1 cellular context compared by ENCODE assay signal in the genomic region with DNA sequence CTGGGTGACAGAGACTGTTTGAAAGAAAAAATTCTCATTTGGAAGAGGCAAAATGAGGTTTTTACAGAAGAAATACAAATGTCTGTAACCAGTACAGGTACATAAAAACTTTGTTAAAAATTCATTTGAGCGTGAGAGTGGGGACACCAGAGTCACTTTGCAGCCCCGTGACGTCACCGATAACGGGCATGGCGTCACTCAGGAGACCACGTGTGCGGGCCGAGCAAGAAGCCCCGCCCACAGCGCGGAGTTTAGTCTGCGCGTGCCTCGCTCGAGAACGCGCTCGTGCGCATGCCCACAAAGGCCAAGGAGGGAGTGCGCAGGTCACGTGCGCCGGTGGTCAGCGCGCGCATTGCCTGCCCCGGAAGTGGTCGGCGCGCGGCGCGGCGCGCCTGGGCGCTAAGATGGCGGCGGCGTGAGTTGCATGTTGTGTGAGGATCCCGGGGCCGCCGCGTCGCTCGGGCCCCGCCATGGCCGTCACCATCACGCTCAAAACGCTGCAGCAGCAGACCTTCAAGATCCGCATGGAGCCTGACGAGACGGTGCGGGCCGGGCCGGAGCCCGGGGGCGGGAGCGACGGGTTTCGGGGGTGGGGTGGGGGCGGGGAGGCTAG.
TF ChIP-seq lines count a peak whose summit lies in the region.

A gene (plus strand): TSS at position 384 of the 613 bp plus-strand sequence. CDS start 87 bp downstream, at position 471.

TF ChIP-seq in HepG2, 621 proteins besides CTCF, POLR2A, EP300 and RAD21 (continued from another document and continues in another):
- TF ChIP-seq GZF1 (CRISPR knock-in tag; IDR thresholded peaks at IDR 0.05) (0 out of 2 replicates have a peak, but pooled peaks have one; percentile 62), ZNF749 (CRISPR knock-in tag; IDR thresholded peaks at IDR 0.05; ENCODE audit: borderline replicate concordance) (no peak), CBX1 (IDR thresholded peaks at IDR 0.05; ENCODE audit: low read depth) (peak; percentile 82), FOXA1 (IDR thresholded peaks at IDR 0.05) (no peak), FOXA1 (CRISPR knock-in tag; IDR thresholded peaks at IDR 0.05) (peak; percentile 36; the same call in 1 of the 2 replicates), ZFP90 (CRISPR knock-in tag; IDR thresholded peaks at IDR 0.05; ENCODE audit: borderline replicate concordance) (peak; percentile 55; the same call in 1 of the 2 replicates), SOX6 (IDR thresholded peaks at IDR 0.05) (no peak), SOX6 (CRISPR knock-in tag; IDR thresholded peaks at IDR 0.05) (peak; percentile 44; the same call in 1 of the 2 replicates), ZNF331 (CRISPR knock-in tag; IDR thresholded peaks at IDR 0.05) (peak; percentile 71; the same call in 1 of the 2 replicates), ASH2L (IDR thresholded peaks at IDR 0.05; ENCODE audit: insufficient read length, low read depth, low read length) (peak; percentile 69), ZNF670 (CRISPR knock-in tag; IDR thresholded peaks at IDR 0.05; ENCODE audit: borderline replicate concordance) (peak; percentile 97), ATF1 (CRISPR knock-in tag; IDR thresholded peaks at IDR 0.05) (peak; percentile 95), ZNF382 (CRISPR knock-in tag; IDR thresholded peaks at IDR 0.05; ENCODE audit: borderline replicate concordance) (no peak), MIER2 (CRISPR knock-in tag; IDR thresholded peaks at IDR 0.05) (0 out of 2 replicates have a peak, but pooled peaks have one; percentile 37), ZZZ3 (CRISPR knock-in tag; IDR thresholded peaks at IDR 0.05; ENCODE audit: borderline replicate concordance) (0 out of 2 replicates have a peak, but pooled peaks have one; percentile 48), SP5 (CRISPR knock-in tag; IDR thresholded peaks at IDR 0.05; ENCODE audit: borderline replicate concordance, low read depth) (peak; percentile 72), NCOA1 (CRISPR knock-in tag; IDR thresholded peaks at IDR 0.05) (0 out of 2 replicates have a peak, but pooled peaks have one; percentile 29), SIN3A (IDR thresholded peaks at IDR 0.05; ENCODE audit: borderline replicate concordance, low read depth, low read length) (peak; percentile 65; the same call in 1 of the 2 replicates), SAP130 (CRISPR knock-in tag; IDR thresholded peaks at IDR 0.05; ENCODE audit: low read depth) (peak; percentile 90), ZFY (CRISPR knock-in tag; IDR thresholded peaks at IDR 0.05) (peak; percentile 79), DMAP1 (CRISPR knock-in tag; IDR thresholded peaks at IDR 0.05) (peak; percentile 94), SYNCRIP (IDR thresholded peaks at IDR 0.05; ENCODE audit: insufficient read depth, low read depth, low read length) (no peak), ZNF816 (CRISPR knock-in tag; IDR thresholded peaks at IDR 0.05; ENCODE audit: borderline replicate concordance) (0 out of 2 replicates have a peak, but pooled peaks have one; percentile 60), BHLHE40 (IDR thresholded peaks at IDR 0.05; ENCODE audit: low read length) (peak; percentile 100), ZBTB20 (CRISPR knock-in tag; IDR thresholded peaks at IDR 0.05; ENCODE audit: borderline replicate concordance, low read depth) (no peak), GLI4 (CRISPR knock-in tag; IDR thresholded peaks at IDR 0.05; ENCODE audit: borderline replicate concordance) (0 out of 2 replicates have a peak, but pooled peaks have one; percentile 55)
- TF ChIP-seq, protein P1, sequence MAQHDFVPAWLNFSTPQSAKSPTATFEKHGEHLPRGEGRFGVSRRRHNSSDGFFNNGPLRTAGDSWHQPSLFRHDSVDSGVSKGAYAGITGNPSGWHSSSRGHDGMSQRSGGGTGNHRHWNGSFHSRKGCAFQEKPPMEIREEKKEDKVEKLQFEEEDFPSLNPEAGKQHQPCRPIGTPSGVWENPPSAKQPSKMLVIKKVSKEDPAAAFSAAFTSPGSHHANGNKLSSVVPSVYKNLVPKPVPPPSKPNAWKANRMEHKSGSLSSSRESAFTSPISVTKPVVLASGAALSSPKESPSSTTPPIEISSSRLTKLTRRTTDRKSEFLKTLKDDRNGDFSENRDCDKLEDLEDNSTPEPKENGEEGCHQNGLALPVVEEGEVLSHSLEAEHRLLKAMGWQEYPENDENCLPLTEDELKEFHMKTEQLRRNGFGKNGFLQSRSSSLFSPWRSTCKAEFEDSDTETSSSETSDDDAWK (CRISPR knock-in tag; IDR thresholded peaks at IDR 0.05), result no peak
- TF ChIP-seq, protein P2, sequence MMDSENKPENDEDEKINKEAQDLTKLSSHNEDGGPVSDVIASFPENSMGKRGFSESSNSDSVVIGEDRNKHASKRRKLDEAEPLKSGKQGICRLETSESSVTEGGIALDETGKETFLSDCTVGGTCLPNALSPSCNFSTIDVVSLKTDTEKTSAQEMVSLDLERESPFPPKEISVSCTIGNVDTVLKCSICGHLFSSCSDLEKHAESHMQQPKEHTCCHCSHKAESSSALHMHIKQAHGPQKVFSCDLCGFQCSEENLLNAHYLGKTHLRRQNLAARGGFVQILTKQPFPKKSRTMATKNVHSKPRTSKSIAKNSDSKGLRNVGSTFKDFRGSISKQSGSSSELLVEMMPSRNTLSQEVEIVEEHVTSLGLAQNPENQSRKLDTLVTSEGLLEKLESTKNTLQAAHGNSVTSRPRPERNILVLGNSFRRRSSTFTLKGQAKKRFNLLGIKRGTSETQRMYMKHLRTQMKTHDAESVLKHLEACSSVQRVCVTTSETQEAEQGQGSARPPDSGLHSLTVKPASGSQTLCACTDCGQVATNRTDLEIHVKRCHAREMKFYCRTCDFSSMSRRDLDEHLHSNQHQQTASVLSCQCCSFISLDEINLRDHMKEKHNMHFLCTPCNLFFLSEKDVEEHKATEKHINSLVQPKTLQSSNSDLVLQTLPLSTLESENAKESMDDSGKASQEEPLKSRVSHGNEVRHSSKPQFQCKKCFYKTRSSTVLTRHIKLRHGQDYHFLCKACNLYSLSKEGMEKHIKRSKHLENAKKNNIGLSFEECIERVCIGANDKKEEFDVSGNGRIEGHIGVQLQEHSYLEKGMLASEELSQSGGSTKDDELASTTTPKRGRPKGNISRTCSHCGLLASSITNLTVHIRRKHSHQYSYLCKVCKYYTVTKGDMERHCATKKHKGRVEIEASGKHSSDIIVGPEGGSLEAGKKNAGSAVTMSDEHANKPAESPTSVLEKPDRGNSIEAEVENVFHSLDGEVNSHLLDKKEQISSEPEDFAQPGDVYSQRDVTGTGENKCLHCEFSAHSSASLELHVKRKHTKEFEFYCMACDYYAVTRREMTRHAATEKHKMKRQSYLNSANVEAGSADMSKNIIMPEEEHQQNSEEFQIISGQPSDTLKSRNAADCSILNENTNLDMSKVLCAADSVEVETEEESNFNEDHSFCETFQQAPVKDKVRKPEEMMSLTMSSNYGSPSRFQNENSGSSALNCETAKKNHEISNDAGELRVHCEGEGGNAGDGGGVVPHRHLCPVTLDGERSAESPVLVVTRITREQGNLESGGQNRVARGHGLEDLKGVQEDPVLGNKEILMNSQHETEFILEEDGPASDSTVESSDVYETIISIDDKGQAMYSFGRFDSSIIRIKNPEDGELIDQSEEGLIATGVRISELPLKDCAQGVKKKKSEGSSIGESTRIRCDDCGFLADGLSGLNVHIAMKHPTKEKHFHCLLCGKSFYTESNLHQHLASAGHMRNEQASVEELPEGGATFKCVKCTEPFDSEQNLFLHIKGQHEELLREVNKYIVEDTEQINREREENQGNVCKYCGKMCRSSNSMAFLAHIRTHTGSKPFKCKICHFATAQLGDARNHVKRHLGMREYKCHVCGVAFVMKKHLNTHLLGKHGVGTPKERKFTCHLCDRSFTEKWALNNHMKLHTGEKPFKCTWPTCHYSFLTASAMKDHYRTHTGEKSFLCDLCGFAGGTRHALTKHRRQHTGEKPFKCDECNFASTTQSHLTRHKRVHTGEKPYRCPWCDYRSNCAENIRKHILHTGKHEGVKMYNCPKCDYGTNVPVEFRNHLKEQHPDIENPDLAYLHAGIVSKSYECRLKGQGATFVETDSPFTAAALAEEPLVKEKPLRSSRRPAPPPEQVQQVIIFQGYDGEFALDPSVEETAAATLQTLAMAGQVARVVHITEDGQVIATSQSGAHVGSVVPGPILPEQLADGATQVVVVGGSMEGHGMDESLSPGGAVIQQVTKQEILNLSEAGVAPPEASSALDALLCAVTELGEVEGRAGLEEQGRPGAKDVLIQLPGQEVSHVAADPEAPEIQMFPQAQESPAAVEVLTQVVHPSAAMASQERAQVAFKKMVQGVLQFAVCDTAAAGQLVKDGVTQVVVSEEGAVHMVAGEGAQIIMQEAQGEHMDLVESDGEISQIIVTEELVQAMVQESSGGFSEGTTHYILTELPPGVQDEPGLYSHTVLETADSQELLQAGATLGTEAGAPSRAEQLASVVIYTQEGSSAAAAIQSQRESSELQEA (CRISPR knock-in tag; IDR thresholded peaks at IDR 0.05; ENCODE audit: not compliant biosample characterization), result peak; percentile 74
- TF ChIP-seq, protein P3, sequence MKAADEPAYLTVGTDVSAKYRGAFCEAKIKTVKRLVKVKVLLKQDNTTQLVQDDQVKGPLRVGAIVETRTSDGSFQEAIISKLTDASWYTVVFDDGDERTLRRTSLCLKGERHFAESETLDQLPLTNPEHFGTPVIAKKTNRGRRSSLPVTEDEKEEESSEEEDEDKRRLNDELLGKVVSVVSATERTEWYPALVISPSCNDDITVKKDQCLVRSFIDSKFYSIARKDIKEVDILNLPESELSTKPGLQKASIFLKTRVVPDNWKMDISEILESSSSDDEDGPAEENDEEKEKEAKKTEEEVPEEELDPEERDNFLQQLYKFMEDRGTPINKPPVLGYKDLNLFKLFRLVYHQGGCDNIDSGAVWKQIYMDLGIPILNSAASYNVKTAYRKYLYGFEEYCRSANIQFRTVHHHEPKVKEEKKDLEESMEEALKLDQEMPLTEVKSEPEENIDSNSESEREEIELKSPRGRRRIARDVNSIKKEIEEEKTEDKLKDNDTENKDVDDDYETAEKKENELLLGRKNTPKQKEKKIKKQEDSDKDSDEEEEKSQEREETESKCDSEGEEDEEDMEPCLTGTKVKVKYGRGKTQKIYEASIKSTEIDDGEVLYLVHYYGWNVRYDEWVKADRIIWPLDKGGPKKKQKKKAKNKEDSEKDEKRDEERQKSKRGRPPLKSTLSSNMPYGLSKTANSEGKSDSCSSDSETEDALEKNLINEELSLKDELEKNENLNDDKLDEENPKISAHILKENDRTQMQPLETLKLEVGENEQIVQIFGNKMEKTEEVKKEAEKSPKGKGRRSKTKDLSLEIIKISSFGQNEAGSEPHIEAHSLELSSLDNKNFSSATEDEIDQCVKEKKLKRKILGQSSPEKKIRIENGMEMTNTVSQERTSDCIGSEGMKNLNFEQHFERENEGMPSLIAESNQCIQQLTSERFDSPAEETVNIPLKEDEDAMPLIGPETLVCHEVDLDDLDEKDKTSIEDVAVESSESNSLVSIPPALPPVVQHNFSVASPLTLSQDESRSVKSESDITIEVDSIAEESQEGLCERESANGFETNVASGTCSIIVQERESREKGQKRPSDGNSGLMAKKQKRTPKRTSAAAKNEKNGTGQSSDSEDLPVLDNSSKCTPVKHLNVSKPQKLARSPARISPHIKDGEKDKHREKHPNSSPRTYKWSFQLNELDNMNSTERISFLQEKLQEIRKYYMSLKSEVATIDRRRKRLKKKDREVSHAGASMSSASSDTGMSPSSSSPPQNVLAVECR (CRISPR knock-in tag; IDR thresholded peaks at IDR 0.05; ENCODE audit: borderline replicate concordance), result peak; percentile 96
- TF ChIP-seq, protein P4, sequence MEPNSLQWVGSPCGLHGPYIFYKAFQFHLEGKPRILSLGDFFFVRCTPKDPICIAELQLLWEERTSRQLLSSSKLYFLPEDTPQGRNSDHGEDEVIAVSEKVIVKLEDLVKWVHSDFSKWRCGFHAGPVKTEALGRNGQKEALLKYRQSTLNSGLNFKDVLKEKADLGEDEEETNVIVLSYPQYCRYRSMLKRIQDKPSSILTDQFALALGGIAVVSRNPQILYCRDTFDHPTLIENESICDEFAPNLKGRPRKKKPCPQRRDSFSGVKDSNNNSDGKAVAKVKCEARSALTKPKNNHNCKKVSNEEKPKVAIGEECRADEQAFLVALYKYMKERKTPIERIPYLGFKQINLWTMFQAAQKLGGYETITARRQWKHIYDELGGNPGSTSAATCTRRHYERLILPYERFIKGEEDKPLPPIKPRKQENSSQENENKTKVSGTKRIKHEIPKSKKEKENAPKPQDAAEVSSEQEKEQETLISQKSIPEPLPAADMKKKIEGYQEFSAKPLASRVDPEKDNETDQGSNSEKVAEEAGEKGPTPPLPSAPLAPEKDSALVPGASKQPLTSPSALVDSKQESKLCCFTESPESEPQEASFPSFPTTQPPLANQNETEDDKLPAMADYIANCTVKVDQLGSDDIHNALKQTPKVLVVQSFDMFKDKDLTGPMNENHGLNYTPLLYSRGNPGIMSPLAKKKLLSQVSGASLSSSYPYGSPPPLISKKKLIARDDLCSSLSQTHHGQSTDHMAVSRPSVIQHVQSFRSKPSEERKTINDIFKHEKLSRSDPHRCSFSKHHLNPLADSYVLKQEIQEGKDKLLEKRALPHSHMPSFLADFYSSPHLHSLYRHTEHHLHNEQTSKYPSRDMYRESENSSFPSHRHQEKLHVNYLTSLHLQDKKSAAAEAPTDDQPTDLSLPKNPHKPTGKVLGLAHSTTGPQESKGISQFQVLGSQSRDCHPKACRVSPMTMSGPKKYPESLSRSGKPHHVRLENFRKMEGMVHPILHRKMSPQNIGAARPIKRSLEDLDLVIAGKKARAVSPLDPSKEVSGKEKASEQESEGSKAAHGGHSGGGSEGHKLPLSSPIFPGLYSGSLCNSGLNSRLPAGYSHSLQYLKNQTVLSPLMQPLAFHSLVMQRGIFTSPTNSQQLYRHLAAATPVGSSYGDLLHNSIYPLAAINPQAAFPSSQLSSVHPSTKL (CRISPR knock-in tag; IDR thresholded peaks at IDR 0.05), result peak; percentile 43; the same call in 1 of the 2 replicates
